In genomic region chr2:224793961-224794360, GRCh38 we compare ENCODE assay signal across 13 cellular contexts.
DNase-seq lines count a peak whose midpoint lies in the region; ATAC-seq and TF ChIP-seq lines count a peak whose summit lies in the region.
"Had no signal": no experiment of that assay in that cellular context is flagged by ENCODE, and none has a peak within 500 bp of the region (broad histone marks: within the 10 kb centered on the region; RNA-seq: fewer than 3 reads in every experiment).

No MANE protein-coding gene starts in this region.

- no peak overlapping the region for H3K4me3 ChIP-seq in fibroblast of mammary gland (ENCODE audit: control insufficient read depth, low read depth, low read length)
- H3K4me3 ChIP-seq: gastrocnemius medialis, sigmoid colon had no signal

- intact Hi-C loops in sciatic nerve (cut with DNase I) = no loop called here

- DNase-seq in AG20443 (ENCODE audit: low spot score) = peak; percentile 82
- peak; percentile 86 for DNase-seq in GM04504 (ENCODE audit: low read depth)
- DNase-seq in fibroblast of mammary gland (ENCODE audit: low read depth) = peak; percentile 65
- DNase-seq in sciatic nerve (ENCODE audit: low spot score) = no peak
- DNase-seq in erythroblast (lab: John Stamatoyannopoulos, UW) = no peak
- no peak for DNase-seq in NCI-H526 treated with DMSO at 0.1 percent for 48 hours (lab: John Stamatoyannopoulos, UW)
- DNase-seq: activated CD4-positive, alpha-beta T cell treated with anti-CD3 and anti-CD28 coated beads, Interleukin-2, amount 50 U/mL, for 1 hour; CD8-positive, alpha-beta memory T cell; Karpas-422; NCI-H1417 treated with DMSO at 0.1 percent for 48 hours; sigmoid colon had no signal

- ATAC-seq in sciatic nerve (peak; percentile 93), GM21360 (IDR thresholded peaks at IDR 0.05; ENCODE audit: unreplicated experiment) (no peak)

- no peak for TF ChIP-seq CTCF in fibroblast of mammary gland (conservative IDR thresholded peaks at IDR 0.05; ENCODE audit: control insufficient read depth, insufficient read depth, low read depth, low read length)

- TF ChIP-seq POLR2A in erythroblast (IDR thresholded peaks at IDR 0.05; ENCODE audit: low read length) = no peak

Comparison
In these comparisons a context has a peak if more than half of its experiments do, and no peak if none do; other contexts are left out.
1. DNase-seq: peak in AG20443 (single experiment), GM04504 (single experiment) and fibroblast of mammary gland (single experiment); none in sciatic nerve (single experiment), erythroblast (0 of 2) and NCI-H526 treated with DMSO at 0.1 percent for 48 hours (single experiment).